Comparison of ENCODE assay signal across 1 cellular context in genomic region chr5:109754319-109754718, GRCh38.
TF ChIP-seq lines count a peak whose summit lies in the region.

No MANE protein-coding gene starts in this region.

TF ChIP-seq in liver, 16 proteins besides CTCF, POLR2A, EP300 and RAD21 (continued from another document):
- TF ChIP-seq REST (IDR thresholded peaks at IDR 0.05) (no peak), TAF1 (conservative IDR thresholded peaks at IDR 0.05) (no peak), RXRA (IDR thresholded peaks at IDR 0.05) (peak in 1 of 2 donors; percentile 31), EGR1 (IDR thresholded peaks at IDR 0.05; ENCODE audit: low read depth in 2 of 2) (no peak), JUND (IDR thresholded peaks at IDR 0.05) (no peak), GABPA (IDR thresholded peaks at IDR 0.05 in 1 of 2, conservative IDR thresholded peaks at IDR 0.05 in 1 of 2) (no peak), FOXA1 (IDR thresholded peaks at IDR 0.05) (no peak), YY1 (IDR thresholded peaks at IDR 0.05) (no peak), HNF4A (conservative IDR thresholded peaks at IDR 0.05) (peak; percentile 11 to 44), FOXA2 (IDR thresholded peaks at IDR 0.05) (peak; percentile 63)
- TF ChIP-seq, protein P1, sequence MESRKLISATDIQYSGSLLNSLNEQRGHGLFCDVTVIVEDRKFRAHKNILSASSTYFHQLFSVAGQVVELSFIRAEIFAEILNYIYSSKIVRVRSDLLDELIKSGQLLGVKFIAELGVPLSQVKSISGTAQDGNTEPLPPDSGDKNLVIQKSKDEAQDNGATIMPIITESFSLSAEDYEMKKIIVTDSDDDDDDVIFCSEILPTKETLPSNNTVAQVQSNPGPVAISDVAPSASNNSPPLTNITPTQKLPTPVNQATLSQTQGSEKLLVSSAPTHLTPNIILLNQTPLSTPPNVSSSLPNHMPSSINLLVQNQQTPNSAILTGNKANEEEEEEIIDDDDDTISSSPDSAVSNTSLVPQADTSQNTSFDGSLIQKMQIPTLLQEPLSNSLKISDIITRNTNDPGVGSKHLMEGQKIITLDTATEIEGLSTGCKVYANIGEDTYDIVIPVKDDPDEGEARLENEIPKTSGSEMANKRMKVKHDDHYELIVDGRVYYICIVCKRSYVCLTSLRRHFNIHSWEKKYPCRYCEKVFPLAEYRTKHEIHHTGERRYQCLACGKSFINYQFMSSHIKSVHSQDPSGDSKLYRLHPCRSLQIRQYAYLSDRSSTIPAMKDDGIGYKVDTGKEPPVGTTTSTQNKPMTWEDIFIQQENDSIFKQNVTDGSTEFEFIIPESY (IDR thresholded peaks at IDR 0.05), result no peak
- TF ChIP-seq, protein P2, sequence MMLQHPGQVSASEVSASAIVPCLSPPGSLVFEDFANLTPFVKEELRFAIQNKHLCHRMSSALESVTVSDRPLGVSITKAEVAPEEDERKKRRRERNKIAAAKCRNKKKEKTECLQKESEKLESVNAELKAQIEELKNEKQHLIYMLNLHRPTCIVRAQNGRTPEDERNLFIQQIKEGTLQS (IDR thresholded peaks at IDR 0.05), result no peak
